In the genomic region with DNA sequence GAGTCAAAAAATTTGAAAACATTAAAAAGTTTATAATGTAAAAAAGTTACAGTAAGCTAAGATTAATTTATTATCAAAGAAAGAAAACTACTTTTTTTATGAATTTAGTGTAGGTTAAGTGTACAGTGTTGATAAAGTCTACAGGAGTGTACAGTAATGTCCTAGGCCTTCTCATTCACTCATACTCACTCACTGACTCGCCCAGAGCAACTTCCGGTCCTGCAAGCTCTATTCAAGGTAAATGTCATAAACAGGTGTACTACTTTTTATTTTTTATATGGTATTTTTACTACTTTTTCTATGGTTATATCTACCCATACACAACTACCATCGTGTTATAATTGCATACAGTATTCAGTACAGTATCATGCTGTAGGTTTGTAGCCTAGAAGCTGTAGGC, we compare ENCODE assay signal across 22 cellular contexts. TPM values are rescaled to one million over a fixed set of nuclear protein-coding genes. Genes with fewer than 3 reads are reported as not detected.
DNase-seq lines count a peak whose midpoint lies in the region; ATAC-seq, FAIRE-seq and TF ChIP-seq lines count a peak whose summit lies in the region.
"Had no signal": no experiment of that assay in that cellular context is flagged by ENCODE, and none has a peak within 500 bp of the region (broad histone marks: within the 10 kb centered on the region; RNA-seq: fewer than 3 reads in every experiment).

No MANE protein-coding gene starts in this region.

- POLR2A ChIA-PET in K562 (lab: Yijun Ruan, JAX) = interaction anchor here (0.6 to 1.1 kb wide), 3 partner anchors 9 to 109 kb away, joined by 3 to 4 read pairs (median 3); no protein-coding TSS in a partner anchor

- in situ Hi-C loops in K562 (cut with MboI) = no loop called here

- 59% methylated on average over 3 of the region's 3 CpGs for WGBS in K562 (ENCODE audit: insufficient coverage, low coverage, missing lambda C conversion rate)

- H3K9me3 ChIP-seq in K562 (replicated peaks; ENCODE audit: control insufficient read depth, insufficient read depth, low read depth, low read length) = no peaks in the 10 kb centered on the region
- H3K9me3 ChIP-seq: A549, Caco-2 had no signal

- H3K9ac ChIP-seq in K562 (ENCODE audit: insufficient read depth in 1 of 2, low read depth in 2 of 2, low read length in 2 of 2) = no peak overlapping the region

- TF ChIP-seq EP300 in K562 (IDR thresholded peaks at IDR 0.05; ENCODE audit: low read length) = no peak

- CTCF ChIA-PET in K562 (lab: Yijun Ruan, JAX; ENCODE audit: low intra/inter-chr PET ratio) = no interaction called here

- no peaks in the 10 kb centered on the region for H4K20me1 ChIP-seq in K562 (replicated peaks; ENCODE audit: control insufficient read depth, insufficient read depth, low read length)

- H3K36me3 ChIP-seq in K562 (ENCODE audit: control insufficient read depth, insufficient read depth, low read length) (no peaks in the 10 kb centered on the region), H7 (replicated peaks; ENCODE audit: control insufficient read depth, insufficient read depth, low read length) (no peaks in the 10 kb centered on the region)

- DNase-seq in DMS53 (lab: John Stamatoyannopoulos, UW) = peak; percentile 54
- DNase-seq in DMS53 treated with DMSO at 0.1 percent for 48 hours (lab: John Stamatoyannopoulos, UW; ENCODE audit: unreplicated experiment) = no peak
- no peak for DNase-seq in K562 (ENCODE audit: extremely low read depth in 1 of 4, low spot score in 3 of 4)
- no peak for DNase-seq in left colon
- no peak for DNase-seq in HK-2 (ENCODE audit: unreplicated experiment)
- DNase-seq in H7 = no peak
- DNase-seq: AML-193; Caco-2; CD4-positive, alpha-beta T cell; DMS153; DND-41; EL; HFFc6 had no signal

- no peaks in the 10 kb centered on the region for H3K9me1 ChIP-seq in K562 (ENCODE audit: control insufficient read depth, insufficient read depth, low read length)

- H3K27me3 ChIP-seq in K562 (ENCODE audit: control insufficient read depth in 2 of 2, insufficient read depth in 2 of 2, low read length in 2 of 2) (no peaks in the 10 kb centered on the region), H7 (ENCODE audit: control insufficient read depth, insufficient read depth, low read length) (no peaks in the 10 kb centered on the region)

- no peak for TF ChIP-seq POLR2A in K562 (conservative IDR thresholded peaks at IDR 0.05)

- no peaks in the 10 kb centered on the region for H3K4me1 ChIP-seq in K562 (replicated peaks in 1 of 2; ENCODE audit: control insufficient read depth in 2 of 2, insufficient read depth in 2 of 2, low read length in 2 of 2)
- H3K4me1 ChIP-seq: A549 had no signal

- H3K79me2 ChIP-seq in K562 (ENCODE audit: control insufficient read depth, insufficient read depth, low read length) = no peaks in the 10 kb centered on the region

- peak overlapping the region; percentile 20; the same call in 1 of the 2 replicates for H2AFZ ChIP-seq in K562 (ENCODE audit: low read depth, low read length)
- H2AFZ ChIP-seq: GM23338 had no signal

- H3K4me3 ChIP-seq in K562 = no peak overlapping the region
- H3K4me3 ChIP-seq in H7 (ENCODE audit: insufficient read depth, low read depth, low read length) = no peak overlapping the region
- H3K4me3 ChIP-seq: A549, GM12878, GM23338 had no signal

- ATAC-seq in K562 (no peak; the same call in 2 of the 3 replicates), left colon (peak; percentile 70), GM21619 (IDR thresholded peaks at IDR 0.05; ENCODE audit: unreplicated experiment) (no peak)
- ATAC-seq: A549, GM12878, GM23338, HCT116, HepG2 had no signal

- no peak for FAIRE-seq in K562 (lab: Jason Lieb, UNC)
- FAIRE-seq: GM12878, H54, HepG2 had no signal

- no peak for TF ChIP-seq RAD21 in K562 (CRISPR knock-in tag; conservative IDR thresholded peaks at IDR 0.05 in 1 of 2, IDR thresholded peaks at IDR 0.05 in 1 of 2)

- no peak overlapping the region for H3K4me2 ChIP-seq in K562 (ENCODE audit: insufficient read depth, low read length)
- H3K4me2 ChIP-seq: A549, GM23338 had no signal

- BruUV-seq in K562 (replicated peaks; lab: Mats Ljungman, UMichigan) = no TSS peak

- H3K27ac ChIP-seq in K562 (ENCODE audit: extremely low read depth, low read depth, low read length) = no peak overlapping the region
- H3K27ac ChIP-seq: 22Rv1, A549, C4-2B had no signal

- intact Hi-C loops in K562 (cut with micrococcal nuclease) = no loop called here
- intact Hi-C loops in left colon (cut with DNase I, micrococcal nuclease) = loop anchor here in 1 of 2 donors (10.0 kb wide), 1 partner anchor 245 kb away; the partner anchor contains the start of gene XCL1

- TF ChIP-seq CTCF in K562 (IDR thresholded peaks at IDR 0.05 in 2 of 3, conservative IDR thresholded peaks at IDR 0.05 in 1 of 3; ENCODE audit: insufficient read depth in 2 of 3, low read depth in 1 of 3, low read length in 3 of 3) = no peak

TF ChIP-seq in K562, 482 proteins besides CTCF, POLR2A, EP300 and RAD21 (continues in another document):
- TF ChIP-seq, protein P1, sequence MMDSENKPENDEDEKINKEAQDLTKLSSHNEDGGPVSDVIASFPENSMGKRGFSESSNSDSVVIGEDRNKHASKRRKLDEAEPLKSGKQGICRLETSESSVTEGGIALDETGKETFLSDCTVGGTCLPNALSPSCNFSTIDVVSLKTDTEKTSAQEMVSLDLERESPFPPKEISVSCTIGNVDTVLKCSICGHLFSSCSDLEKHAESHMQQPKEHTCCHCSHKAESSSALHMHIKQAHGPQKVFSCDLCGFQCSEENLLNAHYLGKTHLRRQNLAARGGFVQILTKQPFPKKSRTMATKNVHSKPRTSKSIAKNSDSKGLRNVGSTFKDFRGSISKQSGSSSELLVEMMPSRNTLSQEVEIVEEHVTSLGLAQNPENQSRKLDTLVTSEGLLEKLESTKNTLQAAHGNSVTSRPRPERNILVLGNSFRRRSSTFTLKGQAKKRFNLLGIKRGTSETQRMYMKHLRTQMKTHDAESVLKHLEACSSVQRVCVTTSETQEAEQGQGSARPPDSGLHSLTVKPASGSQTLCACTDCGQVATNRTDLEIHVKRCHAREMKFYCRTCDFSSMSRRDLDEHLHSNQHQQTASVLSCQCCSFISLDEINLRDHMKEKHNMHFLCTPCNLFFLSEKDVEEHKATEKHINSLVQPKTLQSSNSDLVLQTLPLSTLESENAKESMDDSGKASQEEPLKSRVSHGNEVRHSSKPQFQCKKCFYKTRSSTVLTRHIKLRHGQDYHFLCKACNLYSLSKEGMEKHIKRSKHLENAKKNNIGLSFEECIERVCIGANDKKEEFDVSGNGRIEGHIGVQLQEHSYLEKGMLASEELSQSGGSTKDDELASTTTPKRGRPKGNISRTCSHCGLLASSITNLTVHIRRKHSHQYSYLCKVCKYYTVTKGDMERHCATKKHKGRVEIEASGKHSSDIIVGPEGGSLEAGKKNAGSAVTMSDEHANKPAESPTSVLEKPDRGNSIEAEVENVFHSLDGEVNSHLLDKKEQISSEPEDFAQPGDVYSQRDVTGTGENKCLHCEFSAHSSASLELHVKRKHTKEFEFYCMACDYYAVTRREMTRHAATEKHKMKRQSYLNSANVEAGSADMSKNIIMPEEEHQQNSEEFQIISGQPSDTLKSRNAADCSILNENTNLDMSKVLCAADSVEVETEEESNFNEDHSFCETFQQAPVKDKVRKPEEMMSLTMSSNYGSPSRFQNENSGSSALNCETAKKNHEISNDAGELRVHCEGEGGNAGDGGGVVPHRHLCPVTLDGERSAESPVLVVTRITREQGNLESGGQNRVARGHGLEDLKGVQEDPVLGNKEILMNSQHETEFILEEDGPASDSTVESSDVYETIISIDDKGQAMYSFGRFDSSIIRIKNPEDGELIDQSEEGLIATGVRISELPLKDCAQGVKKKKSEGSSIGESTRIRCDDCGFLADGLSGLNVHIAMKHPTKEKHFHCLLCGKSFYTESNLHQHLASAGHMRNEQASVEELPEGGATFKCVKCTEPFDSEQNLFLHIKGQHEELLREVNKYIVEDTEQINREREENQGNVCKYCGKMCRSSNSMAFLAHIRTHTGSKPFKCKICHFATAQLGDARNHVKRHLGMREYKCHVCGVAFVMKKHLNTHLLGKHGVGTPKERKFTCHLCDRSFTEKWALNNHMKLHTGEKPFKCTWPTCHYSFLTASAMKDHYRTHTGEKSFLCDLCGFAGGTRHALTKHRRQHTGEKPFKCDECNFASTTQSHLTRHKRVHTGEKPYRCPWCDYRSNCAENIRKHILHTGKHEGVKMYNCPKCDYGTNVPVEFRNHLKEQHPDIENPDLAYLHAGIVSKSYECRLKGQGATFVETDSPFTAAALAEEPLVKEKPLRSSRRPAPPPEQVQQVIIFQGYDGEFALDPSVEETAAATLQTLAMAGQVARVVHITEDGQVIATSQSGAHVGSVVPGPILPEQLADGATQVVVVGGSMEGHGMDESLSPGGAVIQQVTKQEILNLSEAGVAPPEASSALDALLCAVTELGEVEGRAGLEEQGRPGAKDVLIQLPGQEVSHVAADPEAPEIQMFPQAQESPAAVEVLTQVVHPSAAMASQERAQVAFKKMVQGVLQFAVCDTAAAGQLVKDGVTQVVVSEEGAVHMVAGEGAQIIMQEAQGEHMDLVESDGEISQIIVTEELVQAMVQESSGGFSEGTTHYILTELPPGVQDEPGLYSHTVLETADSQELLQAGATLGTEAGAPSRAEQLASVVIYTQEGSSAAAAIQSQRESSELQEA (IDR thresholded peaks at IDR 0.05; ENCODE audit: low read depth) = no peak
- TF ChIP-seq MCM2 (IDR thresholded peaks at IDR 0.05; ENCODE audit: low read depth) (no peak), MCM5 (IDR thresholded peaks at IDR 0.05; ENCODE audit: low read depth) (no peak)

RNA-seq across cellular contexts. Expression of gene TBX19, which starts 49.6 kb away (rescaled TPM):
- 4.0 and 5.3 TPM in 2 replicates for total RNA-seq in K562 (2011; cell fraction: chromatin; rRNA removed; ENCODE audit: low replicate concordance)
- total RNA-seq in K562 (2011; cell fraction: nucleolus; rRNA removed) = 2.7 and 3.4 TPM in 2 replicates
- total RNA-seq in K562 (2011; cell fraction: nucleoplasm; rRNA removed) = 4.6 and 8.7 TPM in 2 replicates
- 0.32 and 0.98 TPM in 2 replicates for total RNA-seq in K562 (2014; rRNA removed)
- 0.95 and 1.1 TPM in 2 replicates for total RNA-seq in K562 (2014; rRNA removed; fragmentation: Illumina TruSeq; extraction: Trizol)
- 0.94 and 1.3 TPM in 2 replicates for total RNA-seq in K562 (2015; rRNA removed; fragmentation: Illumina TruSeq; extraction: Trizol)
- total RNA-seq in K562 (2021) = 1.8 and 2.1 TPM in 2 replicates
- polyA plus RNA-seq in K562 (2011; rRNA removed) = 3.1 and 3.4 TPM in 2 replicates
- 1.9 and 3.3 TPM in 2 replicates for polyA plus RNA-seq in K562 (2011; cell fraction: cytosol; rRNA removed)
- polyA plus RNA-seq in K562 (2011; cell fraction: nucleus; rRNA removed) = 4.1 and 5.3 TPM in 2 replicates
- polyA plus RNA-seq in K562 (2012) = 1.9 and 3.5 TPM in 2 replicates
- polyA plus RNA-seq in K562 (2014; fragmentation: Illumina TruSeq; extraction: Trizol) = 1.9 TPM in 2 replicates
- polyA plus RNA-seq in K562 (2014; fragmentation: Nextera tagmentation; extraction: Ambion mirVana) = under 1 TPM; 0.42 to 0.52 TPM
- 2.4 and 2.8 TPM in 2 replicates for polyA plus RNA-seq in K562 (2014; rRNA removed)
- polyA minus RNA-seq in K562 (2011; rRNA and poly(A)+ RNA removed) = 1.5 and 1.8 TPM in 2 replicates
- polyA minus RNA-seq in K562 (2011; cell fraction: cytosol; rRNA and poly(A)+ RNA removed) = 0.76 TPM in 1 of 2 replicates, not detected in the other
- polyA minus RNA-seq in K562 (2011; cell fraction: nucleus; rRNA and poly(A)+ RNA removed) = 1.6 and 1.9 TPM in 2 replicates
- total RNA-seq in left colon = 1 to 10 TPM; 1.3 to 1.7 TPM
- total RNA-seq in H7 (2014; rRNA removed; shearing (Covaris generic)) = 2.1 and 2.7 TPM in 2 replicates
